ENCODE assay signal across 17 cellular contexts in genomic region chr15:48414015-48414414, GRCh38.
DNase-seq lines count a peak whose midpoint lies in the region; ATAC-seq, FAIRE-seq and TF ChIP-seq lines count a peak whose summit lies in the region.
"Had no signal": no experiment of that assay in that cellular context is flagged by ENCODE, and none has a peak within 500 bp of the region (broad histone marks: within the 10 kb centered on the region; RNA-seq: fewer than 3 reads in every experiment).

No MANE protein-coding gene starts in this region.

- TF ChIP-seq POLR2A in IMR-90 (IDR thresholded peaks at IDR 0.05; ENCODE audit: low read depth, low read length) (no peak), endothelial cell of umbilical vein (IDR thresholded peaks at IDR 0.05; ENCODE audit: low read depth, low read length) (no peak), vagina (IDR thresholded peaks at IDR 0.05) (no peak)

- TF ChIP-seq CTCF in IMR-90 (conservative IDR thresholded peaks at IDR 0.05; ENCODE audit: low read depth, low read length) (no peak), endothelial cell of umbilical vein (IDR thresholded peaks at IDR 0.05; ENCODE audit: extremely low read depth in 1 of 2, insufficient read depth in 1 of 2, low read depth in 1 of 2, low read length in 2 of 2) (no peak), vagina (IDR thresholded peaks at IDR 0.05) (no peak)

- POLR2A ChIA-PET in IMR-90 (lab: Charles Lee; ENCODE audit: unreplicated experiment) (no interaction called here), endothelial cell of umbilical vein (lab: Charles Lee) (no interaction called here)

- H2AFZ ChIP-seq in IMR-90 (replicated peaks; ENCODE audit: low read length, poor library complexity) (no peak overlapping the region), endothelial cell of umbilical vein (ENCODE audit: low read depth, low read length) (no peak overlapping the region), mesenchymal stem cell (ENCODE audit: low read depth, low read length) (no peak overlapping the region)

- H3K9me3 ChIP-seq in IMR-90 (ENCODE audit: control insufficient read depth, insufficient read depth, low read length), result no peaks in the 10 kb centered on the region
- no peaks in the 10 kb centered on the region for H3K9me3 ChIP-seq in endothelial cell of umbilical vein (replicated peaks; ENCODE audit: control insufficient read depth, insufficient read depth, low read length)
- H3K9me3 ChIP-seq in mesenchymal stem cell (ENCODE audit: control insufficient read depth, low read length), result no peaks in the 10 kb centered on the region
- no peaks in the 10 kb centered on the region for H3K9me3 ChIP-seq in vagina

- H3K27ac Mint-ChIP-seq in activated T-helper 1 cell treated with anti-CD3 and anti-CD28 coated beads, Interleukin-12 subunit alpha, Interleukin-12 subunit beta, Interleukin-2, Interleukin-4 antibody, amounts not matched to agents 30 ng/mL and 10 ng/mL and 1 ng/mL, durations not matched to agents 14 hours and 24 hours and 36 hours, result no peak overlapping the region
- H3K27ac Mint-ChIP-seq: activated naive CD4-positive, alpha-beta T cell treated with anti-CD3 and anti-CD28 coated beads, Interleukin-2, amount 10 ng/mL, durations not matched to agents 7 days and 5 days; CD4-positive, alpha-beta memory T cell; WTC11 had no signal

- in situ Hi-C loops in IMR-90 (cut with MboI; ENCODE audit: low sequenced_read_pairs), result loop anchor here (5.0 kb wide), 1 partner anchor 52 kb away; no protein-coding TSS in a partner anchor

- H4K91ac ChIP-seq in IMR-90 (ENCODE audit: insufficient read depth, low read depth, low read length), result no peak overlapping the region
- H4K91ac ChIP-seq in mesenchymal stem cell (ENCODE audit: low read length), result no peak overlapping the region

- peak overlapping the region; percentile 37 for H2BK5ac ChIP-seq in IMR-90 (ENCODE audit: low read depth, low read length, poor library complexity, severe bottlenecking)
- H2BK5ac ChIP-seq in mesenchymal stem cell (ENCODE audit: low read depth, low read length, poor library complexity, severe bottlenecking), result no peak overlapping the region

- BruUV-seq in IMR-90 (replicated peaks; lab: Mats Ljungman, UMichigan), result no TSS peak
- BruUV-seq in endothelial cell of umbilical vein (replicated peaks; lab: Mats Ljungman, UMichigan), result no TSS peak

- H3K79me1 ChIP-seq in IMR-90 (ENCODE audit: low read depth in 1 of 2, low read length in 2 of 2) (peaks cover 0 to 23% of the 10 kb centered on the region in 2 experiments; a peak in 3 of 4 replicates), mesenchymal stem cell (replicated peaks; ENCODE audit: low read length, poor library complexity, severe bottlenecking) (peaks cover 2% of the 10 kb centered on the region)

- no peak overlapping the region for H4K8ac ChIP-seq in IMR-90 (ENCODE audit: low read depth in 2 of 2, low read length in 2 of 2)
- H4K8ac ChIP-seq in mesenchymal stem cell (ENCODE audit: low read length), result no peak overlapping the region

- H3K36me3 ChIP-seq in IMR-90 (ENCODE audit: control insufficient read depth, insufficient read depth, low read length), result peaks cover 46% of the 10 kb centered on the region
- peaks cover 2 to 15% of the 10 kb centered on the region in 2 experiments for H3K36me3 ChIP-seq in endothelial cell of umbilical vein (ENCODE audit: control insufficient read depth in 2 of 2, extremely low read depth in 1 of 2, insufficient read depth in 2 of 2, low read length in 2 of 2)
- peaks cover 34 to 89% of the 10 kb centered on the region in 2 experiments for H3K36me3 ChIP-seq in mesenchymal stem cell (ENCODE audit: control insufficient read depth in 1 of 2, insufficient read depth in 2 of 2, low read depth in 1 of 2, low read length in 2 of 2)
- peaks cover 0 to 24% of the 10 kb centered on the region in 2 donors for H3K36me3 ChIP-seq in vagina

- H3K9ac ChIP-seq in IMR-90 (ENCODE audit: low read depth, low read length) (no peak overlapping the region), endothelial cell of umbilical vein (replicated peaks; ENCODE audit: extremely low read depth, insufficient read depth, low read length) (no peak overlapping the region), mesenchymal stem cell (ENCODE audit: low read length) (peak overlapping the region; percentile 58)
- H3K9ac ChIP-seq: KMS-11 had no signal

- H3K4me1 ChIP-seq in IMR-90 (ENCODE audit: control insufficient read depth, insufficient read depth, low read length) (peaks cover 5% of the 10 kb centered on the region), endothelial cell of umbilical vein (ENCODE audit: control insufficient read depth, extremely low read depth, insufficient read depth, low read length) (peaks cover 6% of the 10 kb centered on the region), mesenchymal stem cell (ENCODE audit: control insufficient read depth, insufficient read depth, low read depth, low read length) (peaks cover 2% of the 10 kb centered on the region), vagina (peaks cover 26% of the 10 kb centered on the region)

- ATAC-seq in IMR-90 (ENCODE audit: low read depth) (peak; percentile 33; the same call in 1 of the 2 replicates), HG03460 (IDR thresholded peaks at IDR 0.05; ENCODE audit: unreplicated experiment) (no peak)
- ATAC-seq: WTC11 had no signal

- CTCF ChIA-PET in IMR-90 (lab: Yijun Ruan, JAX) (interaction anchor here (1.0 kb wide), 1 partner anchor 62 kb away, joined by 3 read pairs; no protein-coding TSS in a partner anchor), endothelial cell of umbilical vein (lab: Charles Lee) (interaction anchor here (1.5 kb wide), 1 partner anchor 19 kb away, joined by 3 read pairs; no protein-coding TSS in a partner anchor)

- H3K18ac ChIP-seq in IMR-90 (ENCODE audit: low read depth, low read length) (no peak overlapping the region), mesenchymal stem cell (ENCODE audit: low read depth in 1 of 2, low read length in 2 of 2) (no peak overlapping the region)

- no peaks in the 10 kb centered on the region for H3K27me3 ChIP-seq in IMR-90 (ENCODE audit: control insufficient read depth, insufficient read depth, low read length)
- H3K27me3 ChIP-seq in endothelial cell of umbilical vein (ENCODE audit: control insufficient read depth in 2 of 2, insufficient read depth in 2 of 2, low read length in 2 of 2), result no peaks in the 10 kb centered on the region
- H3K27me3 ChIP-seq in mesenchymal stem cell (ENCODE audit: control insufficient read depth in 1 of 2, insufficient read depth in 1 of 2, low read length in 2 of 2), result no peaks in the 10 kb centered on the region
- H3K27me3 ChIP-seq in vagina, result no peaks in the 10 kb centered on the region

- H3K36me3 Mint-ChIP-seq in activated T-helper 1 cell treated with anti-CD3 and anti-CD28 coated beads, Interleukin-12 subunit alpha, Interleukin-12 subunit beta, Interleukin-2, Interleukin-4 antibody, amounts not matched to agents 30 ng/mL and 10 ng/mL and 1 ng/mL, durations not matched to agents 14 hours and 24 hours and 36 hours (ENCODE audit: low read depth), result no peaks in the 10 kb centered on the region
- H3K36me3 Mint-ChIP-seq: activated naive CD4-positive, alpha-beta T cell treated with anti-CD3 and anti-CD28 coated beads, Interleukin-2, amount 10 ng/mL, durations not matched to agents 7 days and 5 days; CD4-positive, alpha-beta memory T cell; WTC11 had no signal

- H2BK12ac ChIP-seq in mesenchymal stem cell (ENCODE audit: low read length in 2 of 2), result no peak overlapping the region

- no peaks in the 10 kb centered on the region for H3K79me2 ChIP-seq in endothelial cell of umbilical vein (ENCODE audit: control insufficient read depth, insufficient read depth, low read length)

- no peak overlapping the region for H2BK15ac ChIP-seq in IMR-90 (ENCODE audit: low read depth, low read length)
- no peak overlapping the region for H2BK15ac ChIP-seq in mesenchymal stem cell (ENCODE audit: low read depth, poor library complexity, severe bottlenecking)

- H3K4ac ChIP-seq in IMR-90 (ENCODE audit: low read depth, low read length) (no peak overlapping the region), mesenchymal stem cell (ENCODE audit: low read depth in 1 of 2, low read length in 2 of 2) (no peak overlapping the region)

- no peaks in the 10 kb centered on the region for H3K9me3 Mint-ChIP-seq in activated T-helper 1 cell treated with anti-CD3 and anti-CD28 coated beads, Interleukin-12 subunit alpha, Interleukin-12 subunit beta, Interleukin-2, Interleukin-4 antibody, amounts not matched to agents 30 ng/mL and 10 ng/mL and 1 ng/mL, durations not matched to agents 14 hours and 24 hours and 36 hours
- H3K9me3 Mint-ChIP-seq: activated naive CD4-positive, alpha-beta T cell treated with anti-CD3 and anti-CD28 coated beads, Interleukin-2, amount 10 ng/mL, durations not matched to agents 7 days and 5 days; CD4-positive, alpha-beta memory T cell; WTC11 had no signal

- no peak for FAIRE-seq in endothelial cell of umbilical vein (lab: Jason Lieb, UNC)
- FAIRE-seq: colon had no signal

- no peak overlapping the region for H4K5ac ChIP-seq in IMR-90 (ENCODE audit: low read depth, low read length)

- no peak overlapping the region for H3K4me3 Mint-ChIP-seq in activated T-helper 1 cell treated with anti-CD3 and anti-CD28 coated beads, Interleukin-12 subunit alpha, Interleukin-12 subunit beta, Interleukin-2, Interleukin-4 antibody, amounts not matched to agents 30 ng/mL and 10 ng/mL and 1 ng/mL, durations not matched to agents 14 hours and 24 hours and 36 hours
- H3K4me3 Mint-ChIP-seq: activated naive CD4-positive, alpha-beta T cell treated with anti-CD3 and anti-CD28 coated beads, Interleukin-2, amount 10 ng/mL, durations not matched to agents 7 days and 5 days; CD4-positive, alpha-beta memory T cell; WTC11 had no signal

- H2AK9ac ChIP-seq in IMR-90 (replicated peaks; ENCODE audit: low read depth, low read length, poor library complexity), result no peak overlapping the region

- dilution Hi-C loops in IMR-90 (cut with HindIII; ENCODE audit: low sequenced_read_pairs, unreplicated experiment), result no loop called here
- dilution Hi-C loops in endothelial cell of umbilical vein (cut with MboI; ENCODE audit: extremely low pct_ligation_motif_present, low sequenced_read_pairs), result no loop called here

- H4K20me1 ChIP-seq in IMR-90 (ENCODE audit: insufficient read depth, low read length) (no peaks in the 10 kb centered on the region), endothelial cell of umbilical vein (replicated peaks; ENCODE audit: control insufficient read depth, extremely low read depth, insufficient read depth, low read length) (no peaks in the 10 kb centered on the region)

- peak overlapping the region; percentile 14; the same call in 1 of the 2 replicates for H3K27ac ChIP-seq in IMR-90 (ENCODE audit: insufficient read depth, low read length)
- no peak overlapping the region for H3K27ac ChIP-seq in endothelial cell of umbilical vein (ENCODE audit: insufficient read depth, low read depth, low read length)
- no peak overlapping the region for H3K27ac ChIP-seq in mesenchymal stem cell (ENCODE audit: low read length, poor library complexity, severe bottlenecking)
- peak overlapping the region; percentile 65 for H3K27ac ChIP-seq in vagina
- H3K27ac ChIP-seq: HL-60, KMS-11 had no signal

- DNase-seq in IMR-90, result peak; percentile 68
- peak; percentile 28 for DNase-seq in endothelial cell of umbilical vein (ENCODE audit: low read depth, low spot score)
- DNase-seq in mesenchymal stem cell, result peak; percentile 52
- DNase-seq in vagina (ENCODE audit: extremely low spot score in 2 of 2), result no peak
- DNase-seq in activated T-helper 1 cell treated with anti-CD3 and anti-CD28 coated beads, Interleukin-12 subunit alpha, Interleukin-12 subunit beta, Interleukin-2, Interleukin-4 antibody, amounts not matched to agents 30 ng/mL and 10 ng/mL and 1 ng/mL, durations not matched to agents 14 hours and 24 hours and 36 hours (ENCODE audit: low spot score), result no peak
- DNase-seq in middle frontal gyrus (ENCODE audit: extremely low spot score, low spot score), result no peak
- DNase-seq: activated naive CD4-positive, alpha-beta T cell treated with anti-CD3 and anti-CD28 coated beads, Interleukin-2, amount 10 ng/mL, durations not matched to agents 7 days and 5 days; CD4-positive, alpha-beta memory T cell; erythroblast; mammary epithelial cell; NCI-H1436 treated with DMSO at 0.1 percent for 48 hours; occipital lobe had no signal

- no peaks in the 10 kb centered on the region for H3K4me1 Mint-ChIP-seq in activated T-helper 1 cell treated with anti-CD3 and anti-CD28 coated beads, Interleukin-12 subunit alpha, Interleukin-12 subunit beta, Interleukin-2, Interleukin-4 antibody, amounts not matched to agents 30 ng/mL and 10 ng/mL and 1 ng/mL, durations not matched to agents 14 hours and 24 hours and 36 hours (ENCODE audit: low read depth)
- H3K4me1 Mint-ChIP-seq: activated naive CD4-positive, alpha-beta T cell treated with anti-CD3 and anti-CD28 coated beads, Interleukin-2, amount 10 ng/mL, durations not matched to agents 7 days and 5 days; CD4-positive, alpha-beta memory T cell; WTC11 had no signal

- no peak overlapping the region for H3K4me2 ChIP-seq in IMR-90 (ENCODE audit: low read depth, low read length)
- H3K4me2 ChIP-seq in endothelial cell of umbilical vein (ENCODE audit: insufficient read depth, low read length), result no peak overlapping the region
- H3K4me2 ChIP-seq in mesenchymal stem cell (ENCODE audit: low read length, poor library complexity, severe bottlenecking), result no peak overlapping the region
- H3K4me2 ChIP-seq: KMS-11 had no signal

- H3K56ac ChIP-seq in IMR-90 (ENCODE audit: extremely low read depth, insufficient read depth, low read length), result no peak overlapping the region

- no CpG with 5 or more reads among the region's 3 CpGs for WGBS in IMR-90 (ENCODE audit: extremely low coverage in 2 of 2, insufficient read length in 1 of 2), 2 experiments
- no CpG with 5 or more reads among the region's 3 CpGs for WGBS in mesenchymal stem cell

- H3K14ac ChIP-seq in IMR-90 (replicated peaks; ENCODE audit: low read depth, low read length) (no peak overlapping the region), mesenchymal stem cell (ENCODE audit: low read length in 2 of 2) (no peak overlapping the region)

- H3K27me3 Mint-ChIP-seq in activated T-helper 1 cell treated with anti-CD3 and anti-CD28 coated beads, Interleukin-12 subunit alpha, Interleukin-12 subunit beta, Interleukin-2, Interleukin-4 antibody, amounts not matched to agents 30 ng/mL and 10 ng/mL and 1 ng/mL, durations not matched to agents 14 hours and 24 hours and 36 hours (ENCODE audit: insufficient read depth), result peaks cover 4% of the 10 kb centered on the region

- intact Hi-C loops in IMR-90 (cut with micrococcal nuclease), result loop anchor here (5.0 kb wide), 1 partner anchor 57 kb away; no protein-coding TSS in a partner anchor
- intact Hi-C loops in endothelial cell of umbilical vein (cut with micrococcal nuclease), result no loop called here
- intact Hi-C loops in vagina (cut with DNase I), result no loop called here
- intact Hi-C loops in activated T-helper 1 cell treated with anti-CD3 and anti-CD28 coated beads, Interleukin-12 subunit alpha, Interleukin-12 subunit beta, Interleukin-2, Interleukin-4 antibody, amounts not matched to agents 30 ng/mL and 10 ng/mL and 1 ng/mL, durations not matched to agents 14 hours and 24 hours and 36 hours (cut with micrococcal nuclease), result no loop called here

- TF ChIP-seq RAD21 in IMR-90 (IDR thresholded peaks at IDR 0.05; ENCODE audit: low read length), result no peak

- H3K9me1 ChIP-seq in IMR-90 (ENCODE audit: insufficient read depth, low read length), result peaks cover 17% of the 10 kb centered on the region
- H3K9me1 ChIP-seq in endothelial cell of umbilical vein (replicated peaks; ENCODE audit: control insufficient read depth, extremely low read depth, insufficient read depth, low read length), result no peaks in the 10 kb centered on the region

- H2AK5ac ChIP-seq in IMR-90 (ENCODE audit: low read depth, low read length) (no peak overlapping the region), mesenchymal stem cell (ENCODE audit: low read length, severe bottlenecking) (no peak overlapping the region)

- no peak overlapping the region for H3K23ac ChIP-seq in IMR-90 (ENCODE audit: low read depth, low read length)
- H3K23ac ChIP-seq in mesenchymal stem cell (ENCODE audit: low read length in 2 of 2), result no peak overlapping the region

- no peak overlapping the region for H2BK120ac ChIP-seq in IMR-90 (ENCODE audit: low read depth, low read length)
- H2BK120ac ChIP-seq in mesenchymal stem cell (ENCODE audit: low read depth, low read length), result no peak overlapping the region

- H2BK20ac ChIP-seq in IMR-90 (ENCODE audit: low read depth, low read length), result no peak overlapping the region

- H3K4me3 ChIP-seq in IMR-90 (ENCODE audit: insufficient read depth, low read depth, low read length) (no peak overlapping the region), endothelial cell of umbilical vein (replicated peaks in 1 of 3; ENCODE audit: insufficient read depth in 1 of 3, low read depth in 1 of 3, low read length in 3 of 3) (no peak overlapping the region), mesenchymal stem cell (ENCODE audit: insufficient read depth in 1 of 2, low read depth in 1 of 2, low read length in 2 of 2) (peak overlapping the region in 1 of 2 experiments; percentile 7), vagina (no peak overlapping the region)

Comparison
In these comparisons a context has a peak if more than half of its experiments do, and no peak if none do; other contexts are left out.
1. DNase-seq: peak in IMR-90 (single experiment), endothelial cell of umbilical vein (single experiment) and mesenchymal stem cell (single experiment); none in vagina (0 of 2), activated T-helper 1 cell treated with anti-CD3 and anti-CD28 coated beads, Interleukin-12 subunit alpha, Interleukin-12 subunit beta, Interleukin-2, Interleukin-4 antibody, amounts not matched to agents 30 ng/mL and 10 ng/mL and 1 ng/mL, durations not matched to agents 14 hours and 24 hours and 36 hours (single experiment) and middle frontal gyrus (single experiment).
2. H3K27ac ChIP-seq: peak in IMR-90 (single experiment) and vagina (single experiment); none in endothelial cell of umbilical vein (single experiment) and mesenchymal stem cell (single experiment).